In the genomic region with DNA sequence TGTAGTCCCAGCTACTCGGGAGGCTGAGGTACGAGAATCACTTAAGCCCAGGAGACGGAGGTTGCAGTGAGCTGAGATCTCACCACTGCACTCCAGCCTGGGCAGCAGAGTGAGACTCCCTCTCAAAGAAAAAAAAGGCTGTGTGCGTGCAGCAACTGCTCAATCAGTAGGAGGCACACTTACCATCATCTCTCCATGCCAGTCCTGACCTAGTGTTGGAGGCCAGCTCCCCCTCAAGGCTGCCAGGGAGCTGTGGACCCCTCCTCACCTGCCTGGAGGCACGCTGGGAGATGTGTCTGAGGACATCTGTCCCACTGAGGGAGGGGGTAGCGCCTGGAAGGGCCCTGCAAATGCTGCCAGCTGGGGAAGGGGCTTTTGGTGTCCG, we compare ENCODE assay signal across 9 cellular contexts. TPM values are rescaled to one million over a fixed set of nuclear protein-coding genes. Genes with fewer than 3 reads are reported as not detected.
DNase-seq lines count a peak whose midpoint lies in the region; ATAC-seq and TF ChIP-seq lines count a peak whose summit lies in the region.
"Had no signal": no experiment of that assay in that cellular context is flagged by ENCODE, and none has a peak within 500 bp of the region (broad histone marks: within the 10 kb centered on the region; RNA-seq: fewer than 3 reads in every experiment).

No MANE protein-coding gene starts in this region.

- peaks cover 62% of the 10 kb centered on the region for H3K4me1 Mint-ChIP-seq in activated T-helper 2 cell treated with anti-CD3 and anti-CD28 coated beads, Interferon-gamma antibody, Interleukin-2, Interleukin-4, amounts not matched to agents 10 μg/mL and 5 μg/mL and 100 μg/mL, durations not matched to agents 14 hours and 24 hours and 36 hours (ENCODE audit: low read depth)
- H3K4me1 Mint-ChIP-seq in memory B cell: peaks cover 67% of the 10 kb centered on the region

- no peaks in the 10 kb centered on the region for H3K27me3 Mint-ChIP-seq in activated T-helper 2 cell treated with anti-CD3 and anti-CD28 coated beads, Interferon-gamma antibody, Interleukin-2, Interleukin-4, amounts not matched to agents 10 μg/mL and 5 μg/mL and 100 μg/mL, durations not matched to agents 14 hours and 24 hours and 36 hours (ENCODE audit: low read depth)
- no peaks in the 10 kb centered on the region for H3K27me3 Mint-ChIP-seq in memory B cell

- H3K27ac Mint-ChIP-seq in activated T-helper 2 cell treated with anti-CD3 and anti-CD28 coated beads, Interferon-gamma antibody, Interleukin-2, Interleukin-4, amounts not matched to agents 10 μg/mL and 5 μg/mL and 100 μg/mL, durations not matched to agents 14 hours and 24 hours and 36 hours: peak overlapping the region; percentile 97
- H3K27ac Mint-ChIP-seq in memory B cell: peak overlapping the region; percentile 90

- no peaks in the 10 kb centered on the region for H3K9me3 ChIP-seq in right atrium auricular region
- no peaks in the 10 kb centered on the region for H3K9me3 ChIP-seq in tibial artery

- H3K36me3 ChIP-seq in right atrium auricular region (no peaks in the 10 kb centered on the region), tibial artery (no peaks in the 10 kb centered on the region)

- H3K4me3 ChIP-seq in right atrium auricular region (no peak overlapping the region), tibial artery (no peak overlapping the region)

- H3K4me1 ChIP-seq in right atrium auricular region: peaks cover 0 to 14% of the 10 kb centered on the region in 2 donors
- H3K4me1 ChIP-seq in tibial artery: peaks cover 0 to 17% (median 0%) of the 10 kb centered on the region in 4 donors

- no peaks in the 10 kb centered on the region for H3K9me3 Mint-ChIP-seq in activated T-helper 2 cell treated with anti-CD3 and anti-CD28 coated beads, Interferon-gamma antibody, Interleukin-2, Interleukin-4, amounts not matched to agents 10 μg/mL and 5 μg/mL and 100 μg/mL, durations not matched to agents 14 hours and 24 hours and 36 hours
- no peaks in the 10 kb centered on the region for H3K9me3 Mint-ChIP-seq in memory B cell

- intact Hi-C loops in Right ventricle myocardium inferior (cut with DNase I): no loop called here
- intact Hi-C loops in activated T-helper 2 cell treated with anti-CD3 and anti-CD28 coated beads, Interferon-gamma antibody, Interleukin-2, Interleukin-4, amounts not matched to agents 10 μg/mL and 5 μg/mL and 100 μg/mL, durations not matched to agents 14 hours and 24 hours and 36 hours (cut with micrococcal nuclease): loop anchor here (1.0 to 10.0 kb wide), 2 partner anchors 249 to 257 kb away; partner anchors contain the start of gene SH3BGRL3
- intact Hi-C loops in tibial artery (cut with DNase I; ENCODE audit: low total_unique reads): no loop called here

- ATAC-seq in Right ventricle myocardium inferior (no peak), memory B cell (ENCODE audit: low read depth) (no peak), HG03108 (IDR thresholded peaks at IDR 0.05; ENCODE audit: unreplicated experiment) (no peak)

- H3K27ac ChIP-seq in right atrium auricular region (peak overlapping the region; percentile 31 to 61), tibial artery (no peak overlapping the region)

- DNase-seq in right atrium auricular region (ENCODE audit: low spot score) (no peak), Right ventricle myocardium inferior (ENCODE audit: missing footprints) (no peak), memory B cell (ENCODE audit: low spot score in 2 of 2) (no peak), NCI-H345 (lab: John Stamatoyannopoulos, UW) (no peak), NAMALWA (ENCODE audit: low spot score) (no peak), tibial artery (no peak)
- no peak for DNase-seq in activated T-helper 2 cell treated with anti-CD3 and anti-CD28 coated beads, Interferon-gamma antibody, Interleukin-2, Interleukin-4, amounts not matched to agents 10 μg/mL and 5 μg/mL and 100 μg/mL, durations not matched to agents 14 hours and 24 hours and 36 hours (ENCODE audit: low spot score)
- DNase-seq: NCI-H446 had no signal

- peak overlapping the region; percentile 77 for H3K4me3 Mint-ChIP-seq in activated T-helper 2 cell treated with anti-CD3 and anti-CD28 coated beads, Interferon-gamma antibody, Interleukin-2, Interleukin-4, amounts not matched to agents 10 μg/mL and 5 μg/mL and 100 μg/mL, durations not matched to agents 14 hours and 24 hours and 36 hours (ENCODE audit: low read depth)
- peak overlapping the region; percentile 83 for H3K4me3 Mint-ChIP-seq in memory B cell

- TF ChIP-seq CTCF in right atrium auricular region (IDR thresholded peaks at IDR 0.05) (no peak), tibial artery (IDR thresholded peaks at IDR 0.05) (no peak)

- H3K27me3 ChIP-seq in right atrium auricular region (no peaks in the 10 kb centered on the region), tibial artery (peaks cover 0 to 11% of the 10 kb centered on the region in 2 donors)

- peaks cover 33% of the 10 kb centered on the region for H3K36me3 Mint-ChIP-seq in activated T-helper 2 cell treated with anti-CD3 and anti-CD28 coated beads, Interferon-gamma antibody, Interleukin-2, Interleukin-4, amounts not matched to agents 10 μg/mL and 5 μg/mL and 100 μg/mL, durations not matched to agents 14 hours and 24 hours and 36 hours (ENCODE audit: low read depth)
- no peaks in the 10 kb centered on the region for H3K36me3 Mint-ChIP-seq in memory B cell

RNA-seq across cellular contexts. Expression of gene RPS6KA1, which starts 11.9 kb away (rescaled TPM):
- total RNA-seq in right atrium auricular region: 1 to 10 TPM; 1.8 to 6.9 TPM
- total RNA-seq in Right ventricle myocardium inferior: 6.9 TPM
- total RNA-seq in activated T-helper 2 cell treated with anti-CD3 and anti-CD28 coated beads, Interferon-gamma antibody, Interleukin-2, Interleukin-4, amounts not matched to agents 10 μg/mL and 5 μg/mL and 100 μg/mL, durations not matched to agents 14 hours and 24 hours and 36 hours: 190 and 199 TPM in 2 replicates

Comparison
In these comparisons a context has a peak if more than half of its experiments do, and no peak if none do; other contexts are left out.
1. H3K27ac ChIP-seq: peak in right atrium auricular region (2 of 2); none in tibial artery (0 of 2).
2. RNA of gene RPS6KA1, which starts 11.9 kb away (total RNA-seq): 190 to 199 TPM in activated T-helper 2 cell treated with anti-CD3 and anti-CD28 coated beads, Interferon-gamma antibody, Interleukin-2, Interleukin-4, amounts not matched to agents 10 μg/mL and 5 μg/mL and 100 μg/mL, durations not matched to agents 14 hours and 24 hours and 36 hours; 1.8 to 6.9 TPM in right atrium auricular region and 6.9 TPM in Right ventricle myocardium inferior (single experiment); every median in the first group is over 10 times any median in the second.